Comparison of ENCODE assay signal across 10 cellular contexts in the genomic region with DNA sequence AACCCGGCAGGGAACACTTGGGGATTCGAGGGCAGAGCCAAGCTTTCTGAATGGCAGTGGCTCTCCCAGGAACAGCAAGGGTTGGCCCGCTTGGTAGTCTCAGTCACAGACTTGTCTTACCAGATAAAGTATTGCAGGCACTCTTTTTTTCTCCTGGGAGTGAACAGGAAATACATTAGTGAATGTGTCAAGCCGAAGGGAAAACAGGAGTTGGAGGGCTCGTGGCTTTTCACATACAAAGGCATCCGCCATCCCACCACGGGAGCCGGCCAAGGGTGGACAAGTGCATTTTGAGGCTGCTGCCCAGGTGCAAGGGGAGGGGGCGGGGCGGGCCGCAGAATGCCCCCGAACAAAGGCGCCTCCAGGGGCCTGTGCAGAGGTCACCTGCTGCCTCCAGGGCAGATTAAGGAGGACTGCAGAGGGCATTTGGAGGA.
DNase-seq lines count a peak whose midpoint lies in the region; ATAC-seq, FAIRE-seq and TF ChIP-seq lines count a peak whose summit lies in the region.
"Had no signal": no experiment of that assay in that cellular context is flagged by ENCODE, and none has a peak within 500 bp of the region (broad histone marks: within the 10 kb centered on the region; RNA-seq: fewer than 3 reads in every experiment).

No MANE protein-coding gene starts in this region.

- CTCF ChIA-PET in H1 (lab: Charles Lee; ENCODE audit: partially characterized antibody), result interaction anchor here (0.8 to 3.3 kb wide), 6 partner anchors 8 to 177 kb away, joined by 3 to 18 read pairs (median 6); no protein-coding TSS in a partner anchor
- CTCF ChIA-PET in T-cell (lab: Charles Lee), result no interaction called here

- peak in 1 of 3 experiments; percentile 9; a peak in 1 of 4 replicates for TF ChIP-seq CTCF in H1 (IDR thresholded peaks at IDR 0.05; ENCODE audit: control extremely low read depth in 1 of 3, insufficient read depth in 1 of 3, low read depth in 1 of 3, low read length in 3 of 3)

- peak overlapping the region; percentile 72; the same call in 1 of the 2 replicates for H2BK5ac ChIP-seq in H1 (ENCODE audit: low read depth, low read length)

- H3K79me1 ChIP-seq in H1 (ENCODE audit: low read depth, low read length), result no peaks in the 10 kb centered on the region

- DNase-seq in DMS153 treated with DMSO at 0.1 percent for 48 hours (lab: John Stamatoyannopoulos, UW; ENCODE audit: unreplicated experiment) (peak; percentile 55), H1 (ENCODE audit: low read depth in 1 of 2, low spot score in 2 of 2) (no peak), DMS53 treated with DMSO at 0.1 percent for 48 hours (lab: John Stamatoyannopoulos, UW; ENCODE audit: unreplicated experiment) (no peak), T-cell (no peak), SIG-M5 treated with dmso at 0.1 percent for 504 hours (lab: John Stamatoyannopoulos, UW; ENCODE audit: unreplicated experiment) (no peak), RPMI8226 (no peak)
- DNase-seq: activated T-cell treated with anti-CD3 and anti-CD28 coated beads, Interleukin-2, amount 50 U/mL, for 72 hours; stimulated activated CD4-positive, alpha-beta T cell treated with anti-CD3 and anti-CD28 coated beads, Interleukin-4, amount 100 ng/mL, for 4 hours had no signal

- no peak overlapping the region for H4K5ac ChIP-seq in H1 (ENCODE audit: insufficient read length, low read depth, low read length)

- peaks cover 22% of the 10 kb centered on the region for H3K36me3 Mint-ChIP-seq in T-cell

- H3K56ac ChIP-seq in H1 (replicated peaks; ENCODE audit: insufficient read length, low read depth, low read length), result no peak overlapping the region

- no peak overlapping the region for H3K4ac ChIP-seq in H1 (replicated peaks; ENCODE audit: insufficient read length, low read depth, low read length)

- peak overlapping the region; percentile 62 for H4K91ac ChIP-seq in H1 (replicated peaks; ENCODE audit: insufficient read length, low read length)

- H3K9me3 Mint-ChIP-seq in T-cell, result peaks cover 0 to 3% (median 3%) of the 10 kb centered on the region in 3 donors

- H2BK20ac ChIP-seq in H1 (ENCODE audit: low read length), result peak overlapping the region; percentile 91

- no peak for TF ChIP-seq POLR2A in H1 (IDR thresholded peaks at IDR 0.05; ENCODE audit: control extremely low read depth in 1 of 2, low read depth in 2 of 2, low read length in 2 of 2)

- H2AK5ac ChIP-seq in H1 (ENCODE audit: low read depth, low read length), result no peak overlapping the region

- 0 out of 2 replicates have a peak overlapping the region, but pooled peaks have one; percentile 4 for H3K27ac ChIP-seq in H1 (ENCODE audit: low read depth, low read length)

- H3K18ac ChIP-seq in H1 (ENCODE audit: extremely low read depth, low read length), result peak overlapping the region; percentile 73

- ATAC-seq in GM21360 (IDR thresholded peaks at IDR 0.05; ENCODE audit: unreplicated experiment) (peak; percentile 39), HG03280 (IDR thresholded peaks at IDR 0.05; ENCODE audit: unreplicated experiment) (peak; percentile 42), T-cell (replicated peaks in 1 of 4) (no peak)
- ATAC-seq: activated T-cell treated with anti-CD3 and anti-CD28 coated beads, Interleukin-2, amount 50 U/mL, for 72 hours had no signal

- H3K23me2 ChIP-seq in H1 (ENCODE audit: low read depth, low read length), result peaks cover 8% of the 10 kb centered on the region; the same call in 1 of the 2 replicates

- H2BK15ac ChIP-seq in H1 (ENCODE audit: low read length), result no peak overlapping the region

- no peaks in the 10 kb centered on the region for H3K36me3 ChIP-seq in H1 (ENCODE audit: control insufficient read depth in 2 of 4, insufficient read depth in 4 of 4, low read length in 3 of 4)

- POLR2A ChIA-PET in H1 (lab: Charles Lee; ENCODE audit: partially characterized antibody), result interaction anchor here (0.8 to 4.1 kb wide), 7 partner anchors 9 to 37 kb away, joined by 3 to 27 read pairs (median 9); no protein-coding TSS in a partner anchor
- POLR2A ChIA-PET in T-cell (lab: Charles Lee), result no interaction called here

- H3K27me3 ChIP-seq in H1 (replicated peaks in 1 of 4; ENCODE audit: control insufficient read depth in 3 of 4, extremely low read depth in 1 of 4, insufficient read depth in 3 of 4, low read length in 3 of 4), result peaks cover 0 to 2% (median 0%) of the 10 kb centered on the region in 4 experiments; a peak in 1 of 7 replicates

- no peak overlapping the region for H3K4me3 Mint-ChIP-seq in T-cell
- H3K4me3 Mint-ChIP-seq: activated T-cell treated with anti-CD3 and anti-CD28 coated beads, Interleukin-2, amount 50 U/mL, for 72 hours had no signal

- H3K23ac ChIP-seq in H1 (ENCODE audit: insufficient read length), result no peak overlapping the region

- peak overlapping the region in 3 of 4 experiments; percentile 18 to 50 (median 27); a peak in 6 of 8 replicates for H3K4me3 ChIP-seq in H1 (ENCODE audit: extremely low read depth in 1 of 4, insufficient read depth in 2 of 4, low read depth in 3 of 4, low read length in 4 of 4)

- no peaks in the 10 kb centered on the region for H3K27me3 Mint-ChIP-seq in T-cell

- peak overlapping the region; percentile 41; the same call in 1 of the 2 replicates for H2BK12ac ChIP-seq in H1 (ENCODE audit: low read depth, low read length)

- H3K79me2 ChIP-seq in H1 (ENCODE audit: control insufficient read depth in 1 of 2, insufficient read depth in 2 of 2, low read length in 2 of 2), result no peaks in the 10 kb centered on the region

- H2AFZ ChIP-seq in H1 (ENCODE audit: low read length), result no peak overlapping the region

- peaks cover 0 to 4% of the 10 kb centered on the region in 2 experiments; a peak in 1 of 4 replicates for H3K9me3 ChIP-seq in H1 (ENCODE audit: insufficient read depth in 2 of 2, low read depth in 1 of 2, low read length in 1 of 2)

- H4K20me1 ChIP-seq in H1 (replicated peaks in 1 of 2; ENCODE audit: control insufficient read depth in 1 of 2, insufficient read depth in 2 of 2, low read length in 2 of 2), result no peaks in the 10 kb centered on the region

- no peak overlapping the region for H3K14ac ChIP-seq in H1 (ENCODE audit: insufficient read length)

- FAIRE-seq in H1 (lab: Jason Lieb, UNC), result no peak

- TF ChIP-seq RAD21 in H1 (IDR thresholded peaks at IDR 0.05 in 1 of 2, conservative IDR thresholded peaks at IDR 0.05 in 1 of 2; ENCODE audit: low read depth in 2 of 2, low read length in 2 of 2), result peak in 1 of 2 experiments; percentile 8; a peak in 1 of 4 replicates

- no peak overlapping the region for H3K27ac Mint-ChIP-seq in T-cell
- H3K27ac Mint-ChIP-seq: activated T-cell treated with anti-CD3 and anti-CD28 coated beads, Interleukin-2, amount 50 U/mL, for 72 hours had no signal

- WGBS in H1 (ENCODE audit: extremely low coverage in 1 of 2, insufficient coverage in 1 of 2, insufficient read length in 1 of 2, insufficient replicate concordance in 2 of 2, low coverage in 1 of 2, low lambda C conversion rate in 2 of 2, missing lambda C conversion rate in 1 of 2), 2 experiments, result 11% methylated on average over 10 of the region's 13 CpGs; no CpG with 5 or more reads in 1 of the 2 experiments

- no peak for TF ChIP-seq EP300 in H1 (IDR thresholded peaks at IDR 0.05; ENCODE audit: borderline replicate concordance in 1 of 2, low read depth in 2 of 2, low read length in 2 of 2)

- peak overlapping the region; percentile 75 to 82 for H3K4me2 ChIP-seq in H1 (ENCODE audit: insufficient read depth in 1 of 2, low read depth in 2 of 2, low read length in 2 of 2)

- H4K8ac ChIP-seq in H1 (ENCODE audit: extremely low read depth, insufficient read depth, low read length), result no peak overlapping the region

- peaks cover 16 to 41% (median 34%) of the 10 kb centered on the region in 4 experiments for H3K4me1 ChIP-seq in H1 (replicated peaks in 1 of 4; ENCODE audit: control insufficient read depth in 3 of 4, insufficient read depth in 4 of 4, low read length in 3 of 4)

- peaks cover 0 to 8% (median 2%) of the 10 kb centered on the region in 3 donors for H3K4me1 Mint-ChIP-seq in T-cell

- H2BK120ac ChIP-seq in H1 (replicated peaks; ENCODE audit: low read depth, low read length), result no peak overlapping the region

- no peak overlapping the region for H3K9ac ChIP-seq in H1 (replicated peaks in 1 of 4; ENCODE audit: extremely low read depth in 1 of 4, low read depth in 3 of 4, low read length in 3 of 4)

TF ChIP-seq in H1, 55 proteins besides CTCF, POLR2A, EP300 and RAD21:
- TF ChIP-seq KDM5A (IDR thresholded peaks at IDR 0.05; ENCODE audit: low read length) (no peak), BACH1 (IDR thresholded peaks at IDR 0.05; ENCODE audit: low read length) (no peak), TAF1 (IDR thresholded peaks at IDR 0.05; ENCODE audit: low read depth, low read length) (0 out of 2 replicates have a peak, but pooled peaks have one; percentile 0), KDM1A (IDR thresholded peaks at IDR 0.05; ENCODE audit: borderline replicate concordance, low read length) (no peak), NANOG (IDR thresholded peaks at IDR 0.05; ENCODE audit: insufficient read depth, low read depth, low read length, poor library complexity, severe bottlenecking) (no peak), TBP (IDR thresholded peaks at IDR 0.05; ENCODE audit: low read depth, low read length) (0 out of 2 replicates have a peak, but pooled peaks have one; percentile 1), TEAD4 (IDR thresholded peaks at IDR 0.05; ENCODE audit: low read depth, low read length) (no peak), SIN3A (conservative IDR thresholded peaks at IDR 0.05 in 1 of 2, IDR thresholded peaks at IDR 0.05 in 1 of 2; ENCODE audit: low read depth in 1 of 2, low read length in 2 of 2) (no peak), RNF2 (IDR thresholded peaks at IDR 0.05; ENCODE audit: borderline replicate concordance, low read depth, low read length, missing control alignments, poor library complexity, severe bottlenecking) (no peak), HDAC6 (IDR thresholded peaks at IDR 0.05; ENCODE audit: low read depth, low read length) (no peak), SP2 (IDR thresholded peaks at IDR 0.05; ENCODE audit: low read length) (no peak), TCF12 (IDR thresholded peaks at IDR 0.05; ENCODE audit: low read depth, low read length) (peak; percentile 81; the same call in 1 of the 2 replicates)
- TF ChIP-seq, protein P1, sequence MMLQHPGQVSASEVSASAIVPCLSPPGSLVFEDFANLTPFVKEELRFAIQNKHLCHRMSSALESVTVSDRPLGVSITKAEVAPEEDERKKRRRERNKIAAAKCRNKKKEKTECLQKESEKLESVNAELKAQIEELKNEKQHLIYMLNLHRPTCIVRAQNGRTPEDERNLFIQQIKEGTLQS (IDR thresholded peaks at IDR 0.05; ENCODE audit: insufficient read depth, low read depth, low read length), result no peak
TF ChIP-seq in H1: peak in this region for 3.

Comparison
In these comparisons a context has a peak if more than half of its experiments do, and no peak if none do; other contexts are left out.
1. ATAC-seq: peak in GM21360 (single experiment) and HG03280 (single experiment); none in T-cell (0 of 4).